Comparison of ENCODE assay signal across 15 cellular contexts in the genomic region with DNA sequence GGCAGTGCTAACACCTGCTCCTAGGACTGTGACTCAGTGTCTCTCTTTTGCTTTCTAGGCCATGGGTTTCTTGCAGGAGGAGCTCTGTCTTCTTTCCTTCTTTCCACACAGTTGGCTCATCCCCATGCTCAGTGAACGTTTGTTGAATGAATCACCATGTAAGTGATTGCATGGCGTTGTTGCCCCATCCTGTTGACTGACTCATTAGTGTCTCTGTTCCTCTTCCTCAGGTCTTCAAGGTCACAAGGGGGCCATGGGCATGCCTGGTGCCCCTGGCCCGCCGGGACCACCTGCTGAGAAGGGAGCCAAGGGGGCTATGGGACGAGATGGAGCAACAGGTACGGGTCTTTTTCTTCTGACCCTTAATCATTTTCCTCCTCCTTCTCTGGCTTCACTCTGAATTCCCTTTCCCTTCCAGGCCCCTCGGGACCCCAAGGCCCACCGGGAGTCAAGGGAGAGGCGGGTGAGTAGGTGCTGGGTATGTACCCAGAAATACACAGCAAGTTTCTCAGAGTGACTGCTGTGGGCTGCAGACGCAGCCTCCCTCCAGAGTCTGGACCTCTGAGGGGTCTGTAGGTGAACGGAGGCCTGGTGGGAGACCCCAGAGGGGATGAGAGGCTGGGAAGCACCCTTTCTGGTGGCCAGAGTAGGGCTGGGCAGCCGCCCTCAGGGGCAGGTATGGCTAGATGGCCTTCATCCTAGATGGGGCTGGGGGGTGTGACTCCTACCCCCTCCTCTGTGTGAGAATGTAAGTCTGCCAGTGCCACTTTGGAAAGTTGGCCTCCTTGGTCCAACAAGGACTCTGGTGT. TPM values are rescaled to one million over a fixed set of nuclear protein-coding genes. Genes with fewer than 3 reads are reported as not detected.
DNase-seq lines count a peak whose midpoint lies in the region; ATAC-seq, FAIRE-seq and TF ChIP-seq lines count a peak whose summit lies in the region.
"Had no signal": no experiment of that assay in that cellular context is flagged by ENCODE, and none has a peak within 500 bp of the region (broad histone marks: within the 10 kb centered on the region; RNA-seq: fewer than 3 reads in every experiment).

No MANE protein-coding gene starts in this region.

- H3K4me1 ChIP-seq in A549 (peaks cover 11% of the 10 kb centered on the region; the same call in 1 of the 3 replicates), keratinocyte (ENCODE audit: control insufficient read depth, extremely low read depth, insufficient read depth, low read length) (peaks cover 46% of the 10 kb centered on the region)
- no peaks in the 10 kb centered on the region for H3K4me1 ChIP-seq in CD8-positive, alpha-beta memory T cell (ENCODE audit: insufficient read depth, low read length)
- H3K4me1 ChIP-seq: ascending aorta had no signal

- H3K27me3 ChIP-seq in keratinocyte (ENCODE audit: control insufficient read depth, extremely low read depth, insufficient read depth, low read length): peaks cover 2% of the 10 kb centered on the region
- no peaks in the 10 kb centered on the region for H3K27me3 ChIP-seq in CD8-positive, alpha-beta memory T cell (ENCODE audit: insufficient read depth, low read length, poor library complexity, severe bottlenecking)
- H3K27me3 ChIP-seq: ascending aorta; BLaER1 treated with 17β-estradiol and CSF1 and Interleukin-3, amounts not matched to agents 10 nM and 100 nM had no signal

- TF ChIP-seq POLR2A in A549 (IDR thresholded peaks at IDR 0.05; ENCODE audit: low read length): no peak

- TF ChIP-seq EP300 in A549 (IDR thresholded peaks at IDR 0.05): no peak

- TF ChIP-seq CTCF in A549 (IDR thresholded peaks at IDR 0.05) (no peak), keratinocyte (optimal IDR thresholded peaks at IDR 0.05 in 1 of 3, IDR thresholded peaks at IDR 0.05 in 1 of 3, conservative IDR thresholded peaks at IDR 0.05 in 1 of 3; ENCODE audit: extremely low read depth in 1 of 3, insufficient read depth in 2 of 3, low read length in 3 of 3) (no peak)

- H3K36me3 ChIP-seq in keratinocyte (ENCODE audit: control insufficient read depth in 2 of 2, extremely low read depth in 1 of 2, insufficient read depth in 2 of 2, low read length in 2 of 2): no peaks in the 10 kb centered on the region
- H3K36me3 ChIP-seq in CD8-positive, alpha-beta memory T cell (ENCODE audit: insufficient read depth, low read length): no peaks in the 10 kb centered on the region
- H3K36me3 ChIP-seq: ascending aorta, spleen had no signal

- H3K79me2 ChIP-seq in keratinocyte (ENCODE audit: control insufficient read depth, insufficient read depth, low read length): no peaks in the 10 kb centered on the region

- no peak overlapping the region for H3K27ac Mint-ChIP-seq in CD8-positive, alpha-beta memory T cell
- H3K27ac Mint-ChIP-seq: stimulated activated naive B cell treated with anti-CD40 and anti-IgM and Interleukin-4, amounts not matched to agents 10 μg/mL and 1 μg/mL and 100 μg/mL, for 72 hours; T-helper 1 cell treated with Interleukin-12 subunit alpha and Interleukin-12 subunit beta and Interleukin-4 antibody, amounts not matched to agents 30 μg/mL and 1 μg/mL, for 36 hours had no signal

- H3K9ac ChIP-seq in keratinocyte (ENCODE audit: control insufficient read depth, extremely low read depth, insufficient read depth, low read length): no peak overlapping the region

- FAIRE-seq in A549 (lab: Jason Lieb, UNC) (no peak), keratinocyte (lab: Jason Lieb, UNC) (peak; percentile 99)

- H2AFZ ChIP-seq in keratinocyte (ENCODE audit: control insufficient read depth, low read length): no peak overlapping the region

- H3K4me1 Mint-ChIP-seq in CD8-positive, alpha-beta memory T cell: no peaks in the 10 kb centered on the region
- H3K4me1 Mint-ChIP-seq: stimulated activated naive B cell treated with anti-CD40 and anti-IgM and Interleukin-4, amounts not matched to agents 10 μg/mL and 1 μg/mL and 100 μg/mL, for 72 hours had no signal

- no peaks in the 10 kb centered on the region for H3K9me3 ChIP-seq in A549
- peaks cover 7% of the 10 kb centered on the region for H3K9me3 ChIP-seq in keratinocyte (ENCODE audit: control insufficient read depth, low read depth, low read length)
- H3K9me3 ChIP-seq in CD8-positive, alpha-beta memory T cell (ENCODE audit: low read length): no peaks in the 10 kb centered on the region
- H3K9me3 ChIP-seq: ascending aorta had no signal

- H3K4me3 ChIP-seq in A549 (no peak overlapping the region), keratinocyte (ENCODE audit: control insufficient read depth in 2 of 3, extremely low read depth in 1 of 3, insufficient read depth in 2 of 3, low read depth in 1 of 3, low read length in 3 of 3) (no peak overlapping the region)
- H3K4me3 ChIP-seq in CD8-positive, alpha-beta memory T cell (ENCODE audit: low read length): no peak overlapping the region
- H3K4me3 ChIP-seq: ascending aorta; BLaER1 treated with 17β-estradiol and CSF1 and Interleukin-3, amounts not matched to agents 10 nM and 100 nM; spleen had no signal

- peaks cover 6 to 10% of the 10 kb centered on the region in 2 donors for H3K27me3 Mint-ChIP-seq in CD8-positive, alpha-beta memory T cell

- no peak overlapping the region for H3K4me3 Mint-ChIP-seq in CD8-positive, alpha-beta memory T cell
- H3K4me3 Mint-ChIP-seq: stimulated activated naive B cell treated with anti-CD40 and anti-IgM and Interleukin-4, amounts not matched to agents 10 μg/mL and 1 μg/mL and 100 μg/mL, for 72 hours; T-helper 1 cell treated with Interleukin-12 subunit alpha and Interleukin-12 subunit beta and Interleukin-4 antibody, amounts not matched to agents 30 μg/mL and 1 μg/mL, for 36 hours had no signal

- intact Hi-C loops in posterior cingulate gyrus (cut with DNase I): no loop called here

- dilution Hi-C loops in keratinocyte (cut with MboI; ENCODE audit: extremely low pct_ligation_motif_present, low sequenced_read_pairs): no loop called here

- ATAC-seq in A549 (peak; percentile 69 to 81), HG02970 (IDR thresholded peaks at IDR 0.05; ENCODE audit: low FRiP score, unreplicated experiment) (no peak)
- ATAC-seq: stimulated activated naive B cell treated with anti-CD40 and anti-IgM and Interleukin-4, amounts not matched to agents 10 μg/mL and 1 μg/mL and 100 μg/mL, for 72 hours had no signal

- H3K4me2 ChIP-seq in A549: peak overlapping the region; percentile 49
- peak overlapping the region; percentile 65 for H3K4me2 ChIP-seq in keratinocyte (ENCODE audit: control insufficient read depth, extremely low read depth, insufficient read depth, low read depth, low read length)

- CTCF ChIA-PET in A549 (lab: Yijun Ruan, JAX): no interaction called here
- CTCF ChIA-PET in CD8-positive, alpha-beta memory T cell (lab: Charles Lee): no interaction called here

- no peaks in the 10 kb centered on the region for H4K20me1 ChIP-seq in keratinocyte (ENCODE audit: control insufficient read depth, extremely low read depth, insufficient read depth, low read length)

- H3K27ac ChIP-seq in A549 (peak overlapping the region; percentile 53 to 57; a peak in 4 of 6 replicates), keratinocyte (ENCODE audit: control insufficient read depth, insufficient read depth, low read length) (peak overlapping the region; percentile 84)
- no peak overlapping the region for H3K27ac ChIP-seq in CD8-positive, alpha-beta memory T cell (ENCODE audit: low read depth, low read length)
- H3K27ac ChIP-seq: ascending aorta had no signal

- POLR2A ChIA-PET in A549 (lab: Yijun Ruan, JAX): no interaction called here
- POLR2A ChIA-PET in CD8-positive, alpha-beta memory T cell (lab: Charles Lee): no interaction called here

- no peaks in the 10 kb centered on the region for H3K9me1 ChIP-seq in keratinocyte (ENCODE audit: control insufficient read depth, extremely low read depth, insufficient read depth, low read length)

- H3K9me3 Mint-ChIP-seq in CD8-positive, alpha-beta memory T cell: peaks cover 0 to 3% (median 0%) of the 10 kb centered on the region in 5 donors
- H3K9me3 Mint-ChIP-seq: T-helper 1 cell treated with Interleukin-12 subunit alpha and Interleukin-12 subunit beta and Interleukin-4 antibody, amounts not matched to agents 30 μg/mL and 1 μg/mL, for 36 hours had no signal

- H3K36me3 Mint-ChIP-seq in CD8-positive, alpha-beta memory T cell: peaks cover 0 to 3% (median 0%) of the 10 kb centered on the region in 3 donors
- H3K36me3 Mint-ChIP-seq: stimulated activated naive B cell treated with anti-CD40 and anti-IgM and Interleukin-4, amounts not matched to agents 10 μg/mL and 1 μg/mL and 100 μg/mL, for 72 hours had no signal

- WGBS in A549 (ENCODE audit: missing lambda C conversion rate): 19% methylated on average over 12 of the region's 12 CpGs

- TF ChIP-seq RAD21 in A549 (conservative IDR thresholded peaks at IDR 0.05 in 1 of 2, IDR thresholded peaks at IDR 0.05 in 1 of 2): no peak

- peak; percentile 31 to 56 for DNase-seq in A549 (ENCODE audit: low read depth in 1 of 2, low spot score in 1 of 2)
- peak; percentile 10 for DNase-seq in HK-2 (ENCODE audit: unreplicated experiment)
- peak; percentile 53 for DNase-seq in amniotic epithelial cell (ENCODE audit: low read depth)
- DNase-seq in keratinocyte (ENCODE audit: low read depth, low spot score): peak; percentile 87
- DNase-seq in posterior cingulate gyrus: no peak
- DNase-seq in CD8-positive, alpha-beta memory T cell: no peak
- no peak for DNase-seq in NCI-H2107 (lab: John Stamatoyannopoulos, UW)
- DNase-seq: NCI-H748 treated with DMSO at 0.1 percent for 48 hours; spleen; stimulated activated naive B cell treated with anti-CD40 and anti-IgM and Interleukin-4, amounts not matched to agents 10 μg/mL and 1 μg/mL and 100 μg/mL, for 72 hours had no signal

RNA-seq across cellular contexts. Expression of a gene that starts 32.3 kb away (rescaled TPM):
- polyA plus RNA-seq in A549 (2011; rRNA removed) (not detected in 2 replicates), A549 (2017; fragmentation: RNase III; extraction: RNeasy Plus Mini Kit Qiagen cat#74134 plus additional on column Dnase treatment) (0.05 to 0.07 TPM in 2 of 3 replicates, not detected in the other), keratinocyte (0.06 to 0.17 TPM (median 0.13 TPM) in 3 replicates)
- polyA plus RNA-seq in A549 (2012; cell fraction: cytosol; rRNA removed): not detected in 2 replicates
- not detected in 2 replicates for polyA plus RNA-seq in A549 (2012; cell fraction: nucleus; rRNA removed)
- polyA minus RNA-seq in A549 (2011; rRNA and poly(A)+ RNA removed): not detected in 2 replicates
- polyA plus RNA-seq in keratinocyte (2011; ENCODE audit: low read depth): 0.95 TPM
- 0.14 TPM in 1 of 2 replicates, not detected in the other for polyA plus RNA-seq in keratinocyte (2011; cell fraction: cytosol; rRNA removed)
- 0.11 TPM in 1 of 2 replicates, not detected in the other for polyA plus RNA-seq in keratinocyte (2011; cell fraction: nucleus; rRNA removed)
- polyA plus RNA-seq in keratinocyte (2012; ENCODE audit: low replicate concordance): 1.9 TPM in 1 of 2 replicates, not detected in the other
- not detected in 3 replicates for polyA minus RNA-seq in keratinocyte
- not detected for polyA minus RNA-seq in keratinocyte (2011; cell fraction: cytosol; rRNA and poly(A)+ RNA removed)
- not detected in 2 replicates for polyA minus RNA-seq in keratinocyte (2011; cell fraction: nucleus; rRNA and poly(A)+ RNA removed)
- not detected for total RNA-seq in CD8-positive, alpha-beta memory T cell
- polyA plus RNA-seq in CD8-positive, alpha-beta memory T cell: not detected
- total RNA-seq: glomerular endothelial cell had no signal

Comparison
In these comparisons a context has a peak if more than half of its experiments do, and no peak if none do; other contexts are left out.
1. DNase-seq: peak in A549 (2 of 2), HK-2 (single experiment), amniotic epithelial cell (single experiment) and keratinocyte (single experiment); none in posterior cingulate gyrus (0 of 10), CD8-positive, alpha-beta memory T cell (0 of 5) and NCI-H2107 (single experiment).